Comparison of ENCODE assay signal across 8 cellular contexts in genomic region chr3:138329127-138329983, GRCh38. TPM values are rescaled to one million over a fixed set of nuclear protein-coding genes. Genes with fewer than 3 reads are reported as not detected.
DNase-seq lines count a peak whose midpoint lies in the region; ATAC-seq, FAIRE-seq and TF ChIP-seq lines count a peak whose summit lies in the region.

A gene with protein sequence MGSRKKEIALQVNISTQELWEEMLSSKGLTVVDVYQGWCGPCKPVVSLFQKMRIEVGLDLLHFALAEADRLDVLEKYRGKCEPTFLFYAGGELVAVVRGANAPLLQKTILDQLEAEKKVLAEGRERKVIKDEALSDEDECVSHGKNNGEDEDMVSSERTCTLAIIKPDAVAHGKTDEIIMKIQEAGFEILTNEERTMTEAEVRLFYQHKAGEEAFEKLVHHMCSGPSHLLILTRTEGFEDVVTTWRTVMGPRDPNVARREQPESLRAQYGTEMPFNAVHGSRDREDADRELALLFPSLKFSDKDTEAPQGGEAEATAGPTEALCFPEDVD (minus strand): TSS chr3:138329851. CDS start chr3:138329335, 516 bp downstream.

- peaks cover 0 to 10% (median 7%) of the 10 kb centered on the region in 3 donors for H3K4me1 ChIP-seq in pancreas
- H3K4me1 ChIP-seq in thyroid gland: peaks cover 0 to 9% of the 10 kb centered on the region in 2 donors

- intact Hi-C loops in cardiac septum (cut with DNase I) (loop anchor here (10.0 kb wide), 1 partner anchor 265 kb away; no protein-coding TSS in a partner anchor), pancreas (cut with DNase I) (no loop called here), thyroid gland (cut with DNase I) (loop anchor here (10.0 kb wide), 1 partner anchor 595 kb away; no protein-coding TSS in a partner anchor)

- H3K27me3 ChIP-seq in pancreas (no peaks in the 10 kb centered on the region), thyroid gland (no peaks in the 10 kb centered on the region)

- TF ChIP-seq CTCF in pancreas (IDR thresholded peaks at IDR 0.05): peak; percentile 45 to 54 (median 52)
- peak; percentile 20 to 75 (median 40) for TF ChIP-seq CTCF in thyroid gland (IDR thresholded peaks at IDR 0.05)

- no peak for FAIRE-seq in pancreas (lab: Jason Lieb, UNC)

- WGBS in pancreas, 2 donors: 0 to 1% methylated on average over 62 of the region's 62 CpGs
- WGBS in thyroid gland, 2 donors: 1% methylated on average over 26 to 56 of the region's 62 CpGs

- no peaks in the 10 kb centered on the region for H3K9me3 ChIP-seq in pancreas
- H3K9me3 ChIP-seq in thyroid gland: no peaks in the 10 kb centered on the region

- DNase-seq in GDM1 (lab: John Stamatoyannopoulos, UW) (peak; percentile 65), NCI-H1105 treated with DMSO at 0.1 percent for 48 hours (lab: John Stamatoyannopoulos, UW) (peak; percentile 99), SW 1271 (lab: John Stamatoyannopoulos, UW) (peak; percentile 65 to 89), cardiac septum (ENCODE audit: low spot score) (peak; percentile 93), pancreas (peak; percentile 90 to 96 (median 92)), thyroid gland (peak; percentile 95 to 97)
- DNase-seq in activated naive CD8-positive, alpha-beta T cell treated with anti-CD3 and anti-CD28 coated beads, Interleukin-2, amount 50 U/mL, for 16 hours (ENCODE audit: low read depth, low spot score): peak; percentile 73

- ATAC-seq in HG02610 (IDR thresholded peaks at IDR 0.05; ENCODE audit: unreplicated experiment) (peak; percentile 60), pancreas (peak; percentile 92 to 97 (median 94))

- peak within 1 kb of the TSS; percentile 61 to 70 (median 66) for H3K4me3 ChIP-seq in pancreas
- peak within 1 kb of the TSS; percentile 30 to 66 (median 45) for H3K4me3 ChIP-seq in thyroid gland (replicated peaks in 1 of 3)

- peak in 1 of 2 donors; percentile 50 for TF ChIP-seq POLR2A in thyroid gland (IDR thresholded peaks at IDR 0.05)

- peak within 1 kb of the TSS; percentile 77 to 87 (median 80) for H3K27ac ChIP-seq in pancreas
- peak within 1 kb of the TSS; percentile 44 to 69 (median 55) for H3K27ac ChIP-seq in thyroid gland

- H3K36me3 ChIP-seq in pancreas: no peaks in the 10 kb centered on the region
- no peaks in the 10 kb centered on the region for H3K36me3 ChIP-seq in thyroid gland

RNA-seq across cellular contexts. Expression of the gene that starts here (rescaled TPM):
- total RNA-seq in cardiac septum: not detected
- total RNA-seq in pancreas: 1 to 10 TPM in 1 of 6 donors, under 1 TPM in 5; 0.47 to 1.8 (median 0.77) TPM
- 1 to 10 TPM in 1 of 2 donors, under 1 TPM in 1; 0.91 to 3.5 TPM for polyA plus RNA-seq in pancreas
- 1 to 10 TPM in 3 of 4 donors, not detected in 1; 1.3 to 2.7 (median 2.6) TPM for total RNA-seq in thyroid gland

Comparison
In these comparisons a context has a peak if more than half of its experiments do, and no peak if none do; other contexts are left out.
1. Peak in every context shown above with its lines: DNase-seq, ATAC-seq, H3K4me3 ChIP-seq and H3K27ac ChIP-seq.
2. Peak in DNase-seq in cardiac septum; RNA of the gene not detected or under 1 TPM.
3. intact Hi-C loops: an anchor here in cardiac septum (10.0 kb wide) and thyroid gland (10.0 kb wide); none called in pancreas.